Comparison of ENCODE assay signal across 27 cellular contexts in the genomic region with DNA sequence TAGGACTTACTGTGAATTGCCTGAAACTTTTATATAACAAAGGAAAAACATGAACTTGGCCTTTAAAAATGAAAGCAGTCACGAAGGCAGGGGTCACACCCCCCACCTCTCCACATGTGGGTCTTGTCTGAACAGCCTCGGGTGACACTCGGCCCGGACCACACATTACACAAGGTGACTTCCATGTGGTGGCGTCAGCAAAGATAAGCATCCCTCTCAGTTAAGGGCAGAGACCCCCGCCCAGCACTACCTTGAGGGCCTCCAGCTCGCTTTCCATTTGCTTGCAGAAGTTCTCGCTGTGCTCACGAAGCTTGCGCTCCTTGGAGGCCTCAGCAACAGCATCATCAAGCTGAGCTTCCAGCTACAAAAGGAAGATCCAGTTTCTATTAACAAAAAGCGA. TPM values are rescaled to one million over a fixed set of nuclear protein-coding genes. Genes with fewer than 3 reads are reported as not detected.
"Had no signal": no experiment of that assay in that cellular context is flagged by ENCODE, and none has a peak within 500 bp of the region (broad histone marks: within the 10 kb centered on the region; RNA-seq: fewer than 3 reads in every experiment).

No MANE protein-coding gene starts in this region.

- H3K9me3 Mint-ChIP-seq: activated CD4-positive, alpha-beta memory T cell treated with anti-CD3 and anti-CD28 coated beads, Interleukin-2, amount 10 ng/mL, durations not matched to agents 7 days and 5 days; activated CD4-positive, alpha-beta T cell treated with anti-CD3 and anti-CD28 coated beads, Interleukin-2, amount 10 ng/mL, durations not matched to agents 24 days and 14 days; activated T-cell treated with anti-CD3 and anti-CD28 coated beads, Interleukin-2, amount 50 U/mL, for 4 hours; activated T-helper 17 cell treated with anti-CD3 and anti-CD28 coated beads, Interleukin-2, amount 50 U/mL, for 72 hours; central memory CD8-positive, alpha-beta T cell had no signal

- H3K4me1 ChIP-seq: esophagus squamous epithelium had no signal

- H3K27ac ChIP-seq: brain microvascular endothelial cell, epithelial cell of prostate, esophagus squamous epithelium had no signal

- H3K4me1 Mint-ChIP-seq: activated CD4-positive, alpha-beta memory T cell treated with anti-CD3 and anti-CD28 coated beads, Interleukin-2, amount 10 ng/mL, durations not matched to agents 7 days and 5 days; activated CD4-positive, alpha-beta T cell treated with anti-CD3 and anti-CD28 coated beads for 36 hours; activated CD4-positive, alpha-beta T cell treated with anti-CD3 and anti-CD28 coated beads, Interleukin-2, amount 10 ng/mL, durations not matched to agents 24 days and 14 days; activated T-helper 17 cell treated with anti-CD3 and anti-CD28 coated beads, Interleukin-2, amount 50 U/mL, for 72 hours; central memory CD8-positive, alpha-beta T cell had no signal

- H3K27me3 Mint-ChIP-seq: activated CD4-positive, alpha-beta memory T cell treated with anti-CD3 and anti-CD28 coated beads, Interleukin-2, amount 10 ng/mL, durations not matched to agents 7 days and 5 days; activated CD4-positive, alpha-beta T cell treated with anti-CD3 and anti-CD28 coated beads for 36 hours; activated CD4-positive, alpha-beta T cell treated with anti-CD3 and anti-CD28 coated beads, Interleukin-2, amount 10 ng/mL, durations not matched to agents 24 days and 14 days; activated naive CD8-positive, alpha-beta T cell; activated T-helper 17 cell treated with anti-CD3 and anti-CD28 coated beads, Interleukin-2, amount 50 U/mL, for 72 hours had no signal

- H3K27me3 ChIP-seq: brain microvascular endothelial cell, esophagus squamous epithelium had no signal

- H3K9me3 ChIP-seq: esophagus squamous epithelium had no signal

- ATAC-seq: activated CD4-positive, alpha-beta T cell treated with anti-CD3 and anti-CD28 coated beads for 36 hours; activated T-cell treated with anti-CD3 and anti-CD28 coated beads, Interleukin-2, amount 50 U/mL, for 4 hours; activated T-helper 17 cell treated with anti-CD3 and anti-CD28 coated beads, Interleukin-2, amount 50 U/mL, for 72 hours had no signal

- DNase-seq: activated CD4-positive, alpha-beta memory T cell treated with anti-CD3 and anti-CD28 coated beads, Interleukin-2, amount 10 ng/mL, durations not matched to agents 7 days and 5 days; activated CD4-positive, alpha-beta T cell treated with anti-CD3 and anti-CD28 coated beads for 36 hours; activated CD4-positive, alpha-beta T cell treated with anti-CD3 and anti-CD28 coated beads, Interleukin-2, amount 10 ng/mL, durations not matched to agents 24 days and 14 days; activated CD4-positive, CD25-positive, alpha-beta regulatory T cell; activated CD4-positive, CD25-positive, alpha-beta regulatory T cell treated with anti-CD3 and anti-CD28 coated beads, Interleukin-2, amount 50 U/mL, for 72 hours; activated CD8-positive, alpha-beta memory T cell treated with anti-CD3 and anti-CD28 coated beads, Interleukin-2, amount 50 U/mL, for 48 hours; activated effector memory CD4-positive, alpha-beta T cell treated with Interleukin-2 at 50 U/mL for 16 hours; activated gamma-delta T cell treated with Interleukin-2 at 50 U/mL for 16 hours; activated naive CD4-positive, alpha-beta T cell treated with anti-CD3 and anti-CD28 coated beads, Interleukin-2, amount 50 U/mL, for 16 hours; activated naive CD4-positive, alpha-beta T cell treated with Interleukin-2 at 50 U/mL for 16 hours; activated T-cell treated with anti-CD3 and anti-CD28 coated beads for 4 hours; activated T-cell treated with anti-CD3 and anti-CD28 coated beads, Interleukin-2, amount 50 U/mL, for 4 hours; amniotic stem cell; brain microvascular endothelial cell; cortex of kidney; dermis blood vessel endothelial cell; effector CD4-positive, alpha-beta T cell; esophagus squamous epithelium; foreskin melanocyte; T-helper 2 cell had no signal

- H3K4me3 Mint-ChIP-seq: activated CD4-positive, alpha-beta memory T cell treated with anti-CD3 and anti-CD28 coated beads, Interleukin-2, amount 10 ng/mL, durations not matched to agents 7 days and 5 days; activated CD4-positive, alpha-beta T cell treated with anti-CD3 and anti-CD28 coated beads for 36 hours; activated CD4-positive, alpha-beta T cell treated with anti-CD3 and anti-CD28 coated beads, Interleukin-2, amount 10 ng/mL, durations not matched to agents 24 days and 14 days; activated naive CD8-positive, alpha-beta T cell; activated T-cell treated with anti-CD3 and anti-CD28 coated beads, Interleukin-2, amount 50 U/mL, for 4 hours; activated T-helper 17 cell treated with anti-CD3 and anti-CD28 coated beads, Interleukin-2, amount 50 U/mL, for 72 hours; central memory CD8-positive, alpha-beta T cell had no signal

- H3K4me3 ChIP-seq: esophagus squamous epithelium had no signal

- H3K27ac Mint-ChIP-seq: activated CD4-positive, alpha-beta memory T cell treated with anti-CD3 and anti-CD28 coated beads, Interleukin-2, amount 10 ng/mL, durations not matched to agents 7 days and 5 days; activated CD4-positive, alpha-beta T cell treated with anti-CD3 and anti-CD28 coated beads for 36 hours; activated CD4-positive, alpha-beta T cell treated with anti-CD3 and anti-CD28 coated beads, Interleukin-2, amount 10 ng/mL, durations not matched to agents 24 days and 14 days; activated naive CD8-positive, alpha-beta T cell; activated T-helper 17 cell treated with anti-CD3 and anti-CD28 coated beads, Interleukin-2, amount 50 U/mL, for 72 hours had no signal

RNA-seq across cellular contexts. Expression of a gene that starts 47.4 kb away (rescaled TPM):
- total RNA-seq: cardiac septum, dermis blood vessel endothelial cell, endothelial cell of umbilical vein had no signal
- polyA plus RNA-seq: fibroblast of lung had no signal
